ENCODE assay signal across 29 cellular contexts in the genomic region with DNA sequence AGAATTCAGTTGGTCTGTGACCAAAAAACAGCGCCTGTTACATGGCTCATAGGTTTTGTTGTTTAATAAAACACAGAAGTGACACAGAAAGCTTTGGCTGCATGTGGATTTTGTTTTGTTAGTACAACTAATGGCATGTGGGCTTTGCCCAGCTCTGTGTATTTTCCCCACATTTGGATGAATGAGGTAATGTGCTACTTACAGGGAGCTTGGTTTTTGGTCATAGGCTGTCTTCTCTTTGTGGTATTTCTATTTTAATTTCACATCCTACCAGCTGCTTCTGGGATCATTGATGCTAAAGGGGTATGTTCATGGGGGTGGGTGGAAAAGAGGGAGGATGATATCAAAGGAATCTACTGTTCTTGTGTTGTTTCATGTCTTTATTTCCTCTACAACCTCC. TPM values are rescaled to one million over a fixed set of nuclear protein-coding genes. Genes with fewer than 3 reads are reported as not detected.
"Had no signal": no experiment of that assay in that cellular context is flagged by ENCODE, and none has a peak within 500 bp of the region (broad histone marks: within the 10 kb centered on the region; RNA-seq: fewer than 3 reads in every experiment).

No MANE protein-coding gene starts in this region.

- H3K9me3 ChIP-seq: heart right ventricle, left lung, mucosa of descending colon, right lobe of liver, vagina had no signal

- H3K36me3 ChIP-seq: heart right ventricle, left lung, right lobe of liver, vagina had no signal

- H3K27me3 Mint-ChIP-seq: activated CD8-positive, alpha-beta T cell treated with anti-CD3 and anti-CD28 coated beads for 36 hours had no signal

- H3K4me3 ChIP-seq: heart right ventricle, left lung, lung, mucosa of descending colon, right lobe of liver, skin epidermis, vagina had no signal

- H3K4me1 Mint-ChIP-seq: activated B cell treated with CpG ODN at 0.5 μM for 24 hours; activated T-helper 17 cell treated with anti-CD3 and anti-CD28 coated beads, Interleukin-2, amount 50 U/mL, for 72 hours; naive B cell; neural crest cell had no signal

- H3K9me3 Mint-ChIP-seq: activated B cell treated with CpG ODN at 0.5 μM for 24 hours; activated CD8-positive, alpha-beta T cell treated with anti-CD3 and anti-CD28 coated beads for 36 hours; activated T-cell treated with anti-CD3 and anti-CD28 coated beads, Interleukin-2, amount 50 U/mL, for 4 hours; activated T-helper 17 cell treated with anti-CD3 and anti-CD28 coated beads, Interleukin-2, amount 50 U/mL, for 72 hours; naive B cell; neural crest cell; type B pancreatic cell had no signal

- H3K36me3 Mint-ChIP-seq: naive B cell, type B pancreatic cell had no signal

- H3K4me1 ChIP-seq: foreskin keratinocyte, left lung, right lobe of liver, vagina had no signal

- H3K27ac Mint-ChIP-seq: activated B cell treated with CpG ODN at 0.5 μM for 24 hours; activated CD8-positive, alpha-beta T cell treated with anti-CD3 and anti-CD28 coated beads for 36 hours; activated T-helper 17 cell treated with anti-CD3 and anti-CD28 coated beads, Interleukin-2, amount 50 U/mL, for 72 hours; naive B cell; type B pancreatic cell had no signal

- H3K27ac ChIP-seq: foreskin keratinocyte, heart right ventricle, left lung, right lobe of liver, skin epidermis, vagina had no signal

- FAIRE-seq: endothelial cell of umbilical vein had no signal

- H3K4me3 Mint-ChIP-seq: activated B cell treated with CpG ODN at 0.5 μM for 24 hours; activated CD8-positive, alpha-beta T cell treated with anti-CD3 and anti-CD28 coated beads for 36 hours; activated T-cell treated with anti-CD3 and anti-CD28 coated beads, Interleukin-2, amount 50 U/mL, for 4 hours; activated T-helper 17 cell treated with anti-CD3 and anti-CD28 coated beads, Interleukin-2, amount 50 U/mL, for 72 hours; naive B cell; neural crest cell; type B pancreatic cell had no signal

- H3K27me3 ChIP-seq: heart right ventricle, right lobe of liver, vagina had no signal

- DNase-seq: activated B cell treated with CpG ODN at 0.5 μM for 24 hours; activated CD4-positive, alpha-beta T cell treated with anti-CD3 and anti-CD28 coated beads, Interleukin-2, amount 50 U/mL, for 1 hour; activated CD8-positive, alpha-beta T cell treated with anti-CD3 and anti-CD28 coated beads for 36 hours; activated gamma-delta T cell treated with Interleukin-2 at 50 U/mL for 16 hours; activated naive CD4-positive, alpha-beta T cell treated with anti-CD3 and anti-CD28 coated beads, Interleukin-2, amount 50 U/mL, for 16 hours; activated T-cell treated with anti-CD3 and anti-CD28 coated beads, Interleukin-2, amount 50 U/mL, for 4 hours; amygdala; central memory CD4-positive, alpha-beta T cell; foreskin keratinocyte; heart right ventricle; kidney glomerular epithelial cell; left lung; mucosa of descending colon; naive B cell; occipital lobe; right lobe of liver; stimulated activated CD4-positive, alpha-beta T cell treated with anti-CD3 and anti-CD28 coated beads, Interleukin-12 subunit alpha, Interleukin-12 subunit beta, amount 100 ng/mL, for 4 hours; stimulated activated CD4-positive, alpha-beta T cell treated with anti-CD3 and anti-CD28 coated beads, Interleukin-4, amount 100 ng/mL, for 1 hour; stimulated activated naive CD8-positive, alpha-beta T cell treated with anti-CD3 and anti-CD28 coated beads, Interleukin-15, Interleukin-2, amounts not matched to agents 100 U/mL and 50 U/mL, for 24 hours; substantia nigra; T-helper 2 cell had no signal

RNA-seq across cellular contexts. Expression of a gene that starts 37.0 kb away (rescaled TPM):
- total RNA-seq: activated B cell treated with CpG ODN at 0.5 μM for 24 hours; activated CD8-positive, alpha-beta T cell treated with anti-CD3 and anti-CD28 coated beads for 36 hours; activated T-helper 17 cell treated with anti-CD3 and anti-CD28 coated beads, Interleukin-2, amount 50 U/mL, for 72 hours; endothelial cell of umbilical vein; foreskin keratinocyte; left lung; mesenteric fat pad; mucosa of descending colon; occipital lobe; vagina had no signal
